ENCODE assay signal across 34 cellular contexts in genomic region chr6:138837246-138837645, GRCh38. TPM values are rescaled to one million over a fixed set of nuclear protein-coding genes. Genes with fewer than 3 reads are reported as not detected.
"Had no signal": no experiment of that assay in that cellular context is flagged by ENCODE, and none has a peak within 500 bp of the region (broad histone marks: within the 10 kb centered on the region; RNA-seq: fewer than 3 reads in every experiment).

No MANE protein-coding gene starts in this region.

- H3K9me3 Mint-ChIP-seq: effector memory CD8-positive, alpha-beta T cell; stimulated activated naive CD8-positive, alpha-beta T cell treated with anti-CD3 and anti-CD28 coated beads, Interleukin-15, amount 100 ng/mL, for 72 hours; type B pancreatic cell had no signal

- H3K4me1 Mint-ChIP-seq: naive thymus-derived CD8-positive, alpha-beta T cell; stimulated activated naive CD8-positive, alpha-beta T cell treated with anti-CD3 and anti-CD28 coated beads, Interleukin-15, amount 100 ng/mL, for 72 hours had no signal

- H3K4me3 Mint-ChIP-seq: effector memory CD8-positive, alpha-beta T cell; naive thymus-derived CD8-positive, alpha-beta T cell; nephron progenitor cell; stimulated activated naive CD8-positive, alpha-beta T cell treated with anti-CD3 and anti-CD28 coated beads, Interleukin-15, amount 100 ng/mL, for 72 hours; type B pancreatic cell had no signal

- H3K27ac Mint-ChIP-seq: effector memory CD8-positive, alpha-beta T cell; naive thymus-derived CD8-positive, alpha-beta T cell; nephron progenitor cell; progenitor cell of endocrine pancreas; stimulated activated naive CD8-positive, alpha-beta T cell treated with anti-CD3 and anti-CD28 coated beads, Interleukin-15, amount 100 ng/mL, for 72 hours; type B pancreatic cell had no signal

- H3K36me3 ChIP-seq: esophagus muscularis mucosa, heart right ventricle, lower lobe of right lung, right atrium auricular region, suprapubic skin had no signal

- H3K27me3 ChIP-seq: esophagus muscularis mucosa, heart right ventricle, right atrium auricular region, suprapubic skin had no signal

- H3K79me2 ChIP-seq: parathyroid adenoma had no signal

- H3K4me1 ChIP-seq: lower lobe of right lung, parathyroid adenoma had no signal

- H3K9me3 ChIP-seq: esophagus muscularis mucosa, lower lobe of right lung, right atrium auricular region, suprapubic skin had no signal

- DNase-seq: cerebellar nuclear complex; cortex of kidney; effector memory CD8-positive, alpha-beta T cell; foreskin melanocyte; glutamatergic neuron; heart right ventricle; hippocampal formation; left colon; left ventricle myocardium superior; lower lobe of right lung; naive thymus-derived CD8-positive, alpha-beta T cell; nephron progenitor cell; stimulated activated CD4-positive, alpha-beta T cell treated with anti-CD3 and anti-CD28 coated beads, Interleukin-12 subunit alpha, Interleukin-12 subunit beta, amount 100 ng/mL, for 4 hours; stimulated activated CD4-positive, alpha-beta T cell treated with anti-CD3 and anti-CD28 coated beads, Interleukin-1b, Interleukin-23, amount 100 ng/mL, for 48 hours; stimulated activated CD4-positive, alpha-beta T cell treated with anti-CD3 and anti-CD28 coated beads, Interleukin-4, amount 100 ng/mL, for 1 hour; stimulated activated CD8-positive, alpha-beta memory T cell treated with anti-CD3 and anti-CD28 coated beads, Interleukin-4, amount 100 ng/mL, for 48 hours; stimulated activated naive CD4-positive, alpha-beta T cell; stimulated activated naive CD8-positive, alpha-beta T cell treated with anti-CD3 and anti-CD28 coated beads, Interleukin-15, amount 100 ng/mL, for 72 hours had no signal

- H3K36me3 Mint-ChIP-seq: type B pancreatic cell had no signal

- H2AFZ ChIP-seq: parathyroid adenoma had no signal

- H3K27me3 Mint-ChIP-seq: naive thymus-derived CD8-positive, alpha-beta T cell; progenitor cell of endocrine pancreas; stimulated activated naive CD8-positive, alpha-beta T cell treated with anti-CD3 and anti-CD28 coated beads, Interleukin-15, amount 100 ng/mL, for 72 hours; type B pancreatic cell had no signal

- H3K4me3 ChIP-seq: esophagus muscularis mucosa, heart right ventricle, lower lobe of right lung, right atrium auricular region, smooth muscle cell, suprapubic skin had no signal

- H3K27ac ChIP-seq: epithelial cell of prostate, esophagus muscularis mucosa, heart right ventricle, lower lobe of right lung, parathyroid adenoma, right atrium auricular region, suprapubic skin had no signal

- FAIRE-seq: endometrium, islet of Langerhans, urothelium cell line had no signal

- H3K4me2 ChIP-seq: smooth muscle cell had no signal

- ATAC-seq: effector memory CD8-positive, alpha-beta T cell; heart right ventricle; left colon; left ventricle myocardium superior; lower lobe of right lung; naive thymus-derived CD8-positive, alpha-beta T cell; sciatic nerve; stimulated activated naive CD8-positive, alpha-beta T cell treated with anti-CD3 and anti-CD28 coated beads, Interleukin-15, amount 100 ng/mL, for 72 hours had no signal

- H3K9ac ChIP-seq: parathyroid adenoma had no signal

RNA-seq across cellular contexts. Expression of gene ECT2L, which starts 41.4 kb away (rescaled TPM):
- total RNA-seq: kidney epithelial cell, left colon, mesenteric fat pad, myocyte, progenitor cell of endocrine pancreas, smooth muscle cell had no signal
- polyA plus RNA-seq: fibroblast of lung had no signal
